ENCODE assay signal across 8 cellular contexts in genomic region chr21:22791986-22792560, GRCh38.
DNase-seq lines count a peak whose midpoint lies in the region; ATAC-seq, FAIRE-seq and TF ChIP-seq lines count a peak whose summit lies in the region.

No MANE protein-coding gene starts in this region.

- no peak for TF ChIP-seq EP300 in upper lobe of left lung (IDR thresholded peaks at IDR 0.05)

- no peaks in the 10 kb centered on the region for H3K79me2 ChIP-seq in DND-41 (ENCODE audit: insufficient read depth, low read length)

- DNase-seq in DND-41 (peak; percentile 37), HFF-Myc (ENCODE audit: extremely low read depth, low read depth) (peak; percentile 4), NCI-H446 treated with DMSO at 0.1 percent for 48 hours (lab: John Stamatoyannopoulos, UW) (peak; percentile 62), amniotic stem cell (lab: John Stamatoyannopoulos, UW) (peak; percentile 65), upper lobe of left lung (no peak), cortex of kidney (lab: John Stamatoyannopoulos, UW) (no peak)
- DNase-seq in activated CD8-positive, alpha-beta memory T cell treated with anti-CD3 and anti-CD28 coated beads, Interleukin-2, amount 10 ng/mL, durations not matched to agents 7 days and 5 days = no peak

- no peak overlapping the region for H3K9ac ChIP-seq in DND-41 (ENCODE audit: low read depth, low read length)

- H3K27me3 ChIP-seq in DND-41 (ENCODE audit: insufficient read depth, low read length, poor library complexity) (no peaks in the 10 kb centered on the region), upper lobe of left lung (no peaks in the 10 kb centered on the region)

- ATAC-seq in DND-41 (ENCODE audit: insufficient read depth, low read depth) (peak; percentile 71; the same call in 2 of the 3 replicates), upper lobe of left lung (ENCODE audit: low FRiP score in 2 of 2) (no peak)
- no peak for ATAC-seq in activated CD8-positive, alpha-beta memory T cell treated with anti-CD3 and anti-CD28 coated beads, Interleukin-2, amount 10 ng/mL, durations not matched to agents 7 days and 5 days

- H3K27ac Mint-ChIP-seq in activated CD8-positive, alpha-beta memory T cell treated with anti-CD3 and anti-CD28 coated beads, Interleukin-2, amount 10 ng/mL, durations not matched to agents 7 days and 5 days = no peak overlapping the region

- H3K27ac ChIP-seq in DND-41 (ENCODE audit: low read length) = no peak overlapping the region
- H3K27ac ChIP-seq in upper lobe of left lung = no peak overlapping the region

- H3K36me3 Mint-ChIP-seq in activated CD8-positive, alpha-beta memory T cell treated with anti-CD3 and anti-CD28 coated beads, Interleukin-2, amount 10 ng/mL, durations not matched to agents 7 days and 5 days = no peaks in the 10 kb centered on the region

- CTCF ChIA-PET in activated CD8-positive, alpha-beta memory T cell treated with anti-CD3 and anti-CD28 coated beads, Interleukin-2, amount 10 ng/mL, durations not matched to agents 7 days and 5 days (lab: Charles Lee) = no interaction called here

- 1 to 3% methylated on average over 3 of the region's 3 CpGs for WGBS in upper lobe of left lung, 2 donors

- no peak overlapping the region for H2AFZ ChIP-seq in DND-41 (ENCODE audit: low read depth, low read length)

- no peaks in the 10 kb centered on the region for H3K4me1 Mint-ChIP-seq in activated CD8-positive, alpha-beta memory T cell treated with anti-CD3 and anti-CD28 coated beads, Interleukin-2, amount 10 ng/mL, durations not matched to agents 7 days and 5 days

- H3K4me2 ChIP-seq in DND-41 (ENCODE audit: insufficient read depth, low read length) = no peak overlapping the region

- no peaks in the 10 kb centered on the region for H4K20me1 ChIP-seq in DND-41 (ENCODE audit: insufficient read depth, low read length)

- H3K4me1 ChIP-seq in DND-41 (ENCODE audit: insufficient read depth, low read length) (peaks cover 17% of the 10 kb centered on the region), upper lobe of left lung (no peaks in the 10 kb centered on the region)

- FAIRE-seq in islet of Langerhans (lab: Jason Lieb, UNC) = peak; percentile 99

- H3K36me3 ChIP-seq in DND-41 (ENCODE audit: insufficient read depth, low read length) (no peaks in the 10 kb centered on the region), upper lobe of left lung (no peaks in the 10 kb centered on the region)

- no peaks in the 10 kb centered on the region for H3K27me3 Mint-ChIP-seq in activated CD8-positive, alpha-beta memory T cell treated with anti-CD3 and anti-CD28 coated beads, Interleukin-2, amount 10 ng/mL, durations not matched to agents 7 days and 5 days

- no peak for TF ChIP-seq POLR2A in upper lobe of left lung (IDR thresholded peaks at IDR 0.05)

- H3K9me3 ChIP-seq in DND-41 (ENCODE audit: insufficient read depth, low read length, severe bottlenecking) = no peaks in the 10 kb centered on the region
- H3K9me3 ChIP-seq in upper lobe of left lung = no peaks in the 10 kb centered on the region

- no peak overlapping the region for H3K4me3 Mint-ChIP-seq in activated CD8-positive, alpha-beta memory T cell treated with anti-CD3 and anti-CD28 coated beads, Interleukin-2, amount 10 ng/mL, durations not matched to agents 7 days and 5 days

- H3K4me3 ChIP-seq in DND-41 (ENCODE audit: low read depth in 1 of 2, low read length in 2 of 2) = no peak overlapping the region
- no peak overlapping the region for H3K4me3 ChIP-seq in HFF-Myc (replicated peaks; ENCODE audit: low read depth, low read length)
- no peak overlapping the region for H3K4me3 ChIP-seq in upper lobe of left lung

- TF ChIP-seq CTCF in DND-41 (IDR thresholded peaks at IDR 0.05; ENCODE audit: borderline replicate concordance, extremely low read depth, low read length, poor library complexity, severe bottlenecking) = peak; percentile 81
- TF ChIP-seq CTCF in HFF-Myc (IDR thresholded peaks at IDR 0.05; ENCODE audit: low read depth, low read length, missing control alignments) = peak; percentile 51
- TF ChIP-seq CTCF in upper lobe of left lung (IDR thresholded peaks at IDR 0.05) = peak in 5 of 6 experiments; percentile 44 to 60 (median 51)

- no peaks in the 10 kb centered on the region for H3K9me3 Mint-ChIP-seq in activated CD8-positive, alpha-beta memory T cell treated with anti-CD3 and anti-CD28 coated beads, Interleukin-2, amount 10 ng/mL, durations not matched to agents 7 days and 5 days (ENCODE audit: low read depth)

Comparison
In these comparisons a context has a peak if more than half of its experiments do, and no peak if none do; other contexts are left out.
1. DNase-seq: peak in DND-41 (single experiment), HFF-Myc (single experiment), NCI-H446 treated with DMSO at 0.1 percent for 48 hours (single experiment) and amniotic stem cell (single experiment); none in upper lobe of left lung (0 of 2), activated CD8-positive, alpha-beta memory T cell treated with anti-CD3 and anti-CD28 coated beads, Interleukin-2, amount 10 ng/mL, durations not matched to agents 7 days and 5 days (single experiment) and cortex of kidney (single experiment).
2. Peak in every context shown above with its lines, with median percentiles within 50 percentile points of each other: CTCF ChIP-seq.